Comparison of ENCODE assay signal across 8 cellular contexts in genomic region chr1:110235839-110236682, GRCh38. TPM values are rescaled to one million over a fixed set of nuclear protein-coding genes. Genes with fewer than 3 reads are reported as not detected.
A peak's percentile ranks its signal among the peaks of the same experiment; 100 is the strongest.
DNase-seq lines count a peak whose midpoint lies in the region; TF ChIP-seq lines count a peak whose summit lies in the region.

No MANE protein-coding gene starts in this region.

- H3K9me3 Mint-ChIP-seq in T-helper 1 cell treated with Interleukin-12 subunit alpha and Interleukin-12 subunit beta and Interleukin-4 antibody, amounts not matched to agents 30 μg/mL and 1 μg/mL, for 36 hours, result no peaks in the 10 kb centered on the region
- H3K9me3 Mint-ChIP-seq in stimulated activated naive CD8-positive, alpha-beta T cell treated with anti-CD3 and anti-CD28 coated beads, Interleukin-15, Interleukin-2, amounts not matched to agents 100 ng/mL and 50 ng/mL, for 24 hours, result no peaks in the 10 kb centered on the region

- no peaks in the 10 kb centered on the region for H3K27me3 Mint-ChIP-seq in T-helper 1 cell treated with Interleukin-12 subunit alpha and Interleukin-12 subunit beta and Interleukin-4 antibody, amounts not matched to agents 30 μg/mL and 1 μg/mL, for 36 hours (ENCODE audit: low read depth)
- no peaks in the 10 kb centered on the region for H3K27me3 Mint-ChIP-seq in stimulated activated naive CD8-positive, alpha-beta T cell treated with anti-CD3 and anti-CD28 coated beads, Interleukin-15, Interleukin-2, amounts not matched to agents 100 ng/mL and 50 ng/mL, for 24 hours

- CTCF ChIA-PET in AG04449 (lab: Yijun Ruan, JAX), result interaction anchor here (1.4 to 4.4 kb wide), 2 partner anchors 28 to 76 kb away, joined by 6 to 25 read pairs; no protein-coding TSS in a partner anchor

- POLR2A ChIA-PET in AG04449 (lab: Yijun Ruan, JAX), result no interaction called here

- DNase-seq in AG04449 (ENCODE audit: low read depth, low spot score) (peak; percentile 28), H4 (ENCODE audit: low spot score) (peak; percentile 29), foreskin fibroblast (peak; percentile 78 to 81), activated gamma-delta T cell (lab: John Stamatoyannopoulos, UW) (no peak), DMS79 (lab: John Stamatoyannopoulos, UW) (no peak), Ammon's horn (ENCODE audit: low spot score) (no peak)

- H3K36me3 Mint-ChIP-seq in T-helper 1 cell treated with Interleukin-12 subunit alpha and Interleukin-12 subunit beta and Interleukin-4 antibody, amounts not matched to agents 30 μg/mL and 1 μg/mL, for 36 hours (ENCODE audit: low read depth), result no peaks in the 10 kb centered on the region
- H3K36me3 Mint-ChIP-seq in stimulated activated naive CD8-positive, alpha-beta T cell treated with anti-CD3 and anti-CD28 coated beads, Interleukin-15, Interleukin-2, amounts not matched to agents 100 ng/mL and 50 ng/mL, for 24 hours (ENCODE audit: low read depth), result peaks cover 15% of the 10 kb centered on the region

- H3K4me3 ChIP-seq in AG04449 (ENCODE audit: low read depth, low read length), result no peak overlapping the region
- no peak overlapping the region for H3K4me3 ChIP-seq in foreskin fibroblast (ENCODE audit: low read depth in 1 of 2, low read length in 2 of 2)

- H3K4me3 Mint-ChIP-seq in T-helper 1 cell treated with Interleukin-12 subunit alpha and Interleukin-12 subunit beta and Interleukin-4 antibody, amounts not matched to agents 30 μg/mL and 1 μg/mL, for 36 hours, result no peak overlapping the region
- H3K4me3 Mint-ChIP-seq in stimulated activated naive CD8-positive, alpha-beta T cell treated with anti-CD3 and anti-CD28 coated beads, Interleukin-15, Interleukin-2, amounts not matched to agents 100 ng/mL and 50 ng/mL, for 24 hours, result peak overlapping the region; percentile 55

- TF ChIP-seq CTCF in AG04449 (IDR thresholded peaks at IDR 0.05; ENCODE audit: insufficient read depth, low read length, missing control alignments), result no peak
- TF ChIP-seq CTCF in foreskin fibroblast (IDR thresholded peaks at IDR 0.05; ENCODE audit: low read depth, low read length), result no peak

- peak overlapping the region; percentile 26 for H3K27ac Mint-ChIP-seq in T-helper 1 cell treated with Interleukin-12 subunit alpha and Interleukin-12 subunit beta and Interleukin-4 antibody, amounts not matched to agents 30 μg/mL and 1 μg/mL, for 36 hours
- H3K27ac Mint-ChIP-seq in stimulated activated naive CD8-positive, alpha-beta T cell treated with anti-CD3 and anti-CD28 coated beads, Interleukin-15, Interleukin-2, amounts not matched to agents 100 ng/mL and 50 ng/mL, for 24 hours, result peak overlapping the region; percentile 96

- peaks cover 13% of the 10 kb centered on the region for H3K4me1 Mint-ChIP-seq in T-helper 1 cell treated with Interleukin-12 subunit alpha and Interleukin-12 subunit beta and Interleukin-4 antibody, amounts not matched to agents 30 μg/mL and 1 μg/mL, for 36 hours (ENCODE audit: low read depth)
- peaks cover 59% of the 10 kb centered on the region for H3K4me1 Mint-ChIP-seq in stimulated activated naive CD8-positive, alpha-beta T cell treated with anti-CD3 and anti-CD28 coated beads, Interleukin-15, Interleukin-2, amounts not matched to agents 100 ng/mL and 50 ng/mL, for 24 hours (ENCODE audit: low read depth)

RNA-seq across cellular contexts. Expression of gene KCNC4, which starts 25.9 kb away (rescaled TPM):
- 0.12 and 0.72 TPM in 2 replicates for total RNA-seq in H4 (2014; rRNA removed; shearing (Covaris generic))

Comparison
In these comparisons a context has a peak if more than half of its experiments do, and no peak if none do; other contexts are left out.
1. DNase-seq: peak in AG04449 (single experiment), H4 (single experiment) and foreskin fibroblast (2 of 2); none in activated gamma-delta T cell (single experiment), DMS79 (single experiment) and Ammon's horn (single experiment).